ENCODE assay signal across 8 cellular contexts in genomic region chr16:79598341-79599181, GRCh38. TPM values are rescaled to one million over a fixed set of nuclear protein-coding genes. Genes with fewer than 3 reads are reported as not detected.
A peak's percentile ranks its signal among the peaks of the same experiment; 100 is the strongest.
DNase-seq lines count a peak whose midpoint lies in the region; FAIRE-seq and TF ChIP-seq lines count a peak whose summit lies in the region.

No MANE protein-coding gene starts in this region.

- DNase-seq in GDM1 (lab: John Stamatoyannopoulos, UW) (peak; percentile 57), NCI-H69 (lab: John Stamatoyannopoulos, UW) (peak; percentile 57), glutamatergic neuron (peak; percentile 79), neural progenitor cell (ENCODE audit: low spot score) (peak; percentile 87), uterus (peak; percentile 64 to 71), H54 (ENCODE audit: insufficient read length, low spot score) (no peak), AG20443 (ENCODE audit: low spot score) (no peak)
- peak; percentile 2 for DNase-seq in activated gamma-delta T cell treated with anti-CD3 and anti-CD28 coated beads, Interleukin-2, amount 50 U/mL, for 16 hours (ENCODE audit: low read depth)

- H4K20me1 ChIP-seq in neural progenitor cell (ENCODE audit: low read depth), result no peaks in the 10 kb centered on the region

- intact Hi-C loops in uterus (cut with DNase I; ENCODE audit: low total_unique reads), result no loop called here

- peaks cover 55% of the 10 kb centered on the region for H3K79me2 ChIP-seq in neural progenitor cell (ENCODE audit: low read depth)

- peak overlapping the region; percentile 78 for H3K4me2 ChIP-seq in neural progenitor cell

- no peak overlapping the region for H2AFZ ChIP-seq in neural progenitor cell (replicated peaks)

- H3K27ac Mint-ChIP-seq in glutamatergic neuron (ENCODE audit: unreplicated experiment) (peak overlapping the region; percentile 70), neural progenitor cell (peak overlapping the region; percentile 95)

- H3F3A ChIP-seq in neural progenitor cell (ENCODE audit: low read depth), result peaks cover 20% of the 10 kb centered on the region

- no peak overlapping the region for H3K9ac ChIP-seq in neural progenitor cell

- no peaks in the 10 kb centered on the region for H3K9me3 ChIP-seq in neural progenitor cell (ENCODE audit: low read depth)
- no peaks in the 10 kb centered on the region for H3K9me3 ChIP-seq in uterus

- H3K4me1 ChIP-seq in neural progenitor cell (peaks cover 46% of the 10 kb centered on the region), uterus (peaks cover 0 to 4% of the 10 kb centered on the region in 2 donors)

- H3K36me3 Mint-ChIP-seq in glutamatergic neuron (ENCODE audit: unreplicated experiment), result no peaks in the 10 kb centered on the region
- H3K36me3 Mint-ChIP-seq in neural progenitor cell, result peaks cover 5% of the 10 kb centered on the region

- H3K9me3 Mint-ChIP-seq in glutamatergic neuron (ENCODE audit: unreplicated experiment) (peaks cover 12% of the 10 kb centered on the region), neural progenitor cell (no peaks in the 10 kb centered on the region)

- H3K4me3 ChIP-seq in neural progenitor cell (peak overlapping the region; percentile 67), uterus (peak overlapping the region; percentile 78 to 82)

- H3K27me3 Mint-ChIP-seq in glutamatergic neuron (ENCODE audit: unreplicated experiment) (peaks cover 10% of the 10 kb centered on the region), neural progenitor cell (ENCODE audit: insufficient read depth, low read depth) (peaks cover 8% of the 10 kb centered on the region)

- H3K27me3 ChIP-seq in neural progenitor cell, result no peaks in the 10 kb centered on the region
- H3K27me3 ChIP-seq in uterus, result no peaks in the 10 kb centered on the region

- no peak for FAIRE-seq in H54 (lab: Jason Lieb, UNC)

- H3K27ac ChIP-seq in neural progenitor cell, result peak overlapping the region; percentile 1
- peak overlapping the region; percentile 96 to 98 for H3K27ac ChIP-seq in uterus

- no peaks in the 10 kb centered on the region for H3K36me3 ChIP-seq in neural progenitor cell
- H3K36me3 ChIP-seq in uterus, result no peaks in the 10 kb centered on the region

- TF ChIP-seq CTCF in glutamatergic neuron (IDR thresholded peaks at IDR 0.05; ENCODE audit: partially characterized antibody, unreplicated experiment) (no peak), neural progenitor cell (IDR thresholded peaks at IDR 0.05) (peak; percentile 54), uterus (IDR thresholded peaks at IDR 0.05) (peak in 1 of 4 experiments; percentile 30)

- H3K4me3 Mint-ChIP-seq in glutamatergic neuron (ENCODE audit: unreplicated experiment) (peak overlapping the region; percentile 90), neural progenitor cell (peak overlapping the region; percentile 97)

- H3K4me1 Mint-ChIP-seq in glutamatergic neuron (ENCODE audit: low read depth, unreplicated experiment) (peaks cover 7% of the 10 kb centered on the region), neural progenitor cell (peaks cover 41% of the 10 kb centered on the region)

- TF ChIP-seq POLR2A in uterus (IDR thresholded peaks at IDR 0.05) (no peak), H54 (IDR thresholded peaks at IDR 0.05; ENCODE audit: low read depth, low read length) (no peak)

RNA-seq across cellular contexts. Expression of gene MAF, which starts 2.0 kb away (rescaled TPM):
- 5.0 TPM for total RNA-seq in glutamatergic neuron (ENCODE audit: unreplicated experiment)
- total RNA-seq in neural progenitor cell (ENCODE audit: low replicate concordance), result 10.8 and 13.5 TPM in 2 replicates
- 10 to 100 TPM; 11.0 to 92.6 (median 26.3) TPM for total RNA-seq in uterus

Comparison
In these comparisons a context has a peak if more than half of its experiments do, and no peak if none do; other contexts are left out.
1. DNase-seq: peak in GDM1 (single experiment), NCI-H69 (single experiment), activated gamma-delta T cell treated with anti-CD3 and anti-CD28 coated beads, Interleukin-2, amount 50 U/mL, for 16 hours (single experiment), glutamatergic neuron (single experiment), neural progenitor cell (single experiment) and uterus (2 of 2); none in H54 (single experiment) and AG20443 (single experiment).